Comparison of ENCODE assay signal across 29 cellular contexts in the genomic region with DNA sequence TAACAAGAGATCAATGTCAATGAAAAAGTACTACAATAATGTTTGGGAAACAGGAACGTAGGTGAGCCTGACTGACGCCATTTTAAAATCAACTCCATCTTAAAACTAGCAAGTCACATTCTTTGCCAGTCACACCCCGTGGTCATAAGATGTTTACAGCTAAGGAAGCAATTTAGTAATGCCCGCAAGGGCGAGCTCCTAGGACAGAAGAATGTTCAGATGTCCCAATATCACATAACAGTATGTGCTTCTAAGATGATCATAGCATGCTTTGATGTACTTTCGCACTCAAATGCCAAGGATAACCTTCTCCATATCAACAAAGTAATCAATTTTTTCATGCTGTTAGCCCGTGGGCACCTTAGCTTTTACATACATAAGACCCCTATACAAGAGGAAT.
DNase-seq lines count a peak whose midpoint lies in the region; ATAC-seq, FAIRE-seq and TF ChIP-seq lines count a peak whose summit lies in the region.
"Had no signal": no experiment of that assay in that cellular context is flagged by ENCODE, and none has a peak within 500 bp of the region (broad histone marks: within the 10 kb centered on the region; RNA-seq: fewer than 3 reads in every experiment).

No MANE protein-coding gene starts in this region.

- no peak overlapping the region for H3K4me3 ChIP-seq in foreskin fibroblast (ENCODE audit: low read depth in 1 of 2, low read length in 2 of 2)
- H3K4me3 ChIP-seq in naive thymus-derived CD4-positive, alpha-beta T cell (ENCODE audit: low read length): no peak overlapping the region
- H3K4me3 ChIP-seq: colonic mucosa, heart left ventricle, lower lobe of right lung, Peyer's patch had no signal

- no peak for ATAC-seq in naive thymus-derived CD4-positive, alpha-beta T cell
- ATAC-seq: activated CD4-positive, alpha-beta T cell treated with anti-CD3 and anti-CD28 coated beads for 36 hours; activated CD8-positive, alpha-beta T cell treated with anti-CD3 and anti-CD28 coated beads, Interleukin-2, amount 10 ng/mL, durations not matched to agents 7 days and 5 days; activated T-helper 17 cell treated with anti-CD3 and anti-CD28 coated beads, Interleukin-2, amount 50 U/mL, for 72 hours; CD8-positive, alpha-beta T cell; foreskin keratinocyte; right cardiac atrium had no signal

- peaks cover 0 to 17% (median 2%) of the 10 kb centered on the region in 11 donors for H3K9me3 Mint-ChIP-seq in naive thymus-derived CD4-positive, alpha-beta T cell
- H3K9me3 Mint-ChIP-seq: stimulated activated naive CD8-positive, alpha-beta T cell treated with anti-CD3 and anti-CD28 coated beads, Interleukin-15, Interleukin-2, amounts not matched to agents 100 ng/mL and 50 ng/mL, for 24 hours had no signal

- H3K27ac ChIP-seq in naive thymus-derived CD4-positive, alpha-beta T cell (ENCODE audit: low read depth, low read length): no peak overlapping the region
- H3K27ac ChIP-seq: colonic mucosa, epithelial cell of prostate, foreskin keratinocyte, heart left ventricle, lower lobe of right lung, Peyer's patch had no signal

- no peaks in the 10 kb centered on the region for H3K4me1 ChIP-seq in naive thymus-derived CD4-positive, alpha-beta T cell (ENCODE audit: control insufficient read depth in 2 of 2, insufficient read depth in 2 of 2, low read length in 2 of 2)
- H3K4me1 ChIP-seq: colonic mucosa, heart left ventricle, lower lobe of right lung, Peyer's patch had no signal

- intact Hi-C loops in naive thymus-derived CD4-positive, alpha-beta T cell (cut with micrococcal nuclease): no loop called here

- no peaks in the 10 kb centered on the region for H3K4me1 Mint-ChIP-seq in naive thymus-derived CD4-positive, alpha-beta T cell
- H3K4me1 Mint-ChIP-seq: activated CD4-positive, alpha-beta T cell treated with anti-CD3 and anti-CD28 coated beads for 36 hours; activated naive CD4-positive, alpha-beta T cell treated with anti-CD3 and anti-CD28 coated beads, Interleukin-2, amount 50 U/mL, for 24 hours; activated T-helper 17 cell treated with anti-CD3 and anti-CD28 coated beads, Interleukin-2, amount 50 U/mL, for 72 hours; B cell had no signal

- POLR2A ChIA-PET in naive thymus-derived CD4-positive, alpha-beta T cell (lab: Charles Lee): no interaction called here

- H3K36me3 Mint-ChIP-seq in naive thymus-derived CD4-positive, alpha-beta T cell: no peaks in the 10 kb centered on the region
- H3K36me3 Mint-ChIP-seq: activated naive CD4-positive, alpha-beta T cell treated with anti-CD3 and anti-CD28 coated beads, Interleukin-2, amount 50 U/mL, for 24 hours; CD8-positive, alpha-beta T cell had no signal

- H3K9me3 ChIP-seq in naive thymus-derived CD4-positive, alpha-beta T cell (ENCODE audit: control insufficient read depth in 2 of 3, low read length in 3 of 3): no peaks in the 10 kb centered on the region
- H3K9me3 ChIP-seq: colonic mucosa, lower lobe of right lung, Peyer's patch had no signal

- H3K4me3 Mint-ChIP-seq in naive thymus-derived CD4-positive, alpha-beta T cell: no peak overlapping the region
- H3K4me3 Mint-ChIP-seq: activated CD4-positive, alpha-beta T cell treated with anti-CD3 and anti-CD28 coated beads for 36 hours; activated CD8-positive, alpha-beta T cell treated with anti-CD3 and anti-CD28 coated beads, Interleukin-2, amount 10 ng/mL, durations not matched to agents 7 days and 5 days; activated naive CD4-positive, alpha-beta T cell treated with anti-CD3 and anti-CD28 coated beads, Interleukin-2, amount 50 U/mL, for 24 hours; activated T-helper 17 cell treated with anti-CD3 and anti-CD28 coated beads, Interleukin-2, amount 50 U/mL, for 72 hours; B cell; CD8-positive, alpha-beta T cell; stimulated activated naive CD8-positive, alpha-beta T cell treated with anti-CD3 and anti-CD28 coated beads, Interleukin-15, Interleukin-2, amounts not matched to agents 100 ng/mL and 50 ng/mL, for 24 hours had no signal

- H3K27ac Mint-ChIP-seq in naive thymus-derived CD4-positive, alpha-beta T cell: no peak overlapping the region
- H3K27ac Mint-ChIP-seq: activated CD4-positive, alpha-beta T cell treated with anti-CD3 and anti-CD28 coated beads for 36 hours; activated CD8-positive, alpha-beta T cell treated with anti-CD3 and anti-CD28 coated beads, Interleukin-2, amount 10 ng/mL, durations not matched to agents 7 days and 5 days; activated T-helper 17 cell treated with anti-CD3 and anti-CD28 coated beads, Interleukin-2, amount 50 U/mL, for 72 hours; B cell; CD8-positive, alpha-beta T cell; stimulated activated naive CD8-positive, alpha-beta T cell treated with anti-CD3 and anti-CD28 coated beads, Interleukin-15, Interleukin-2, amounts not matched to agents 100 ng/mL and 50 ng/mL, for 24 hours had no signal

- CTCF ChIA-PET in naive thymus-derived CD4-positive, alpha-beta T cell (lab: Charles Lee): no interaction called here

- DNase-seq in EL: peak; percentile 53
- peak; percentile 64 for DNase-seq in RPMI7951 (ENCODE audit: low read depth)
- DNase-seq in foreskin fibroblast: peak; percentile 64 to 67
- peak; percentile 16 for DNase-seq in renal cortical epithelial cell (ENCODE audit: low read depth)
- no peak for DNase-seq in cerebellum (ENCODE audit: low spot score)
- no peak for DNase-seq in NCI-H1092 treated with DMSO at 0.1 percent for 48 hours (lab: John Stamatoyannopoulos, UW)
- DNase-seq in naive thymus-derived CD4-positive, alpha-beta T cell: no peak
- no peak for DNase-seq in RCC 7860 (ENCODE audit: low spot score)
- DNase-seq: activated CD4-positive, alpha-beta T cell treated with anti-CD3 and anti-CD28 coated beads for 36 hours; activated CD8-positive, alpha-beta T cell treated with anti-CD3 and anti-CD28 coated beads, Interleukin-2, amount 10 ng/mL, durations not matched to agents 7 days and 5 days; CD8-positive, alpha-beta T cell; colonic mucosa; effector CD8-positive, alpha-beta T cell; foreskin keratinocyte; HCEC 1CT; heart left ventricle; lower lobe of right lung; NCI-H1436; NCI-H2107; Peyer's patch; right cardiac atrium; stimulated activated CD4-positive, alpha-beta T cell treated with anti-CD3 and anti-CD28 coated beads, Interleukin-1b, Interleukin-23, amount 100 ng/mL, for 48 hours; SW 1271 had no signal

- peaks cover 0 to 12% (median 8%) of the 10 kb centered on the region in 5 donors for H3K27me3 Mint-ChIP-seq in naive thymus-derived CD4-positive, alpha-beta T cell
- H3K27me3 Mint-ChIP-seq: B cell; stimulated activated naive CD8-positive, alpha-beta T cell treated with anti-CD3 and anti-CD28 coated beads, Interleukin-15, Interleukin-2, amounts not matched to agents 100 ng/mL and 50 ng/mL, for 24 hours had no signal

- H3K27me3 ChIP-seq in naive thymus-derived CD4-positive, alpha-beta T cell (ENCODE audit: control insufficient read depth in 2 of 2, insufficient read depth in 2 of 2, low read length in 2 of 2): no peaks in the 10 kb centered on the region
- H3K27me3 ChIP-seq: colonic mucosa, foreskin keratinocyte, Peyer's patch had no signal

- no peak for FAIRE-seq in RCC 7860 (lab: Jason Lieb, UNC)
- FAIRE-seq: GM12891 had no signal

- TF ChIP-seq CTCF in foreskin fibroblast (IDR thresholded peaks at IDR 0.05; ENCODE audit: low read depth, low read length): no peak

- no peaks in the 10 kb centered on the region for H3K36me3 ChIP-seq in naive thymus-derived CD4-positive, alpha-beta T cell (ENCODE audit: control insufficient read depth in 2 of 3, insufficient read depth in 3 of 3, low read length in 3 of 3)
- H3K36me3 ChIP-seq: colonic mucosa, heart left ventricle, lower lobe of right lung, Peyer's patch had no signal

Comparison
In these comparisons a context has a peak if more than half of its experiments do, and no peak if none do; other contexts are left out.
1. DNase-seq: peak in EL (single experiment), RPMI7951 (single experiment), foreskin fibroblast (2 of 2) and renal cortical epithelial cell (single experiment); none in cerebellum (single experiment), NCI-H1092 treated with DMSO at 0.1 percent for 48 hours (single experiment), naive thymus-derived CD4-positive, alpha-beta T cell (0 of 9) and RCC 7860 (single experiment).